ENCODE assay signal across 8 cellular contexts in genomic region chr1:200971955-200972711, GRCh38. TPM values are rescaled to one million over a fixed set of nuclear protein-coding genes. Genes with fewer than 3 reads are reported as not detected.
DNase-seq lines count a peak whose midpoint lies in the region; ATAC-seq lines count a peak whose summit lies in the region.

No MANE protein-coding gene starts in this region.

- H3K27me3 ChIP-seq in MG63: no peaks in the 10 kb centered on the region

- H3K36me3 ChIP-seq in MG63: no peaks in the 10 kb centered on the region

- DNase-seq in Daoy (ENCODE audit: low read depth) (peak; percentile 54), MG63 (peak; percentile 74), T-helper 1 cell (peak in 3 of 5 donors; percentile 37 to 54 (median 45)), astrocyte of the hippocampus (ENCODE audit: low read depth, low spot score) (peak; percentile 77), iPS DF 19.7 (ENCODE audit: low read depth, low spot score) (peak; percentile 12), GF-D8 (lab: John Stamatoyannopoulos, UW) (no peak)
- peak; percentile 38 to 43 for DNase-seq in stimulated activated CD4-positive, alpha-beta T cell treated with anti-CD3 and anti-CD28 coated beads, Interleukin-12 subunit alpha, Interleukin-12 subunit beta, amount 100 ng/mL, for 24 hours (ENCODE audit: low read depth in 2 of 2)

- no peaks in the 10 kb centered on the region for H3K9me3 ChIP-seq in MG63

- no peak overlapping the region for H3K4me3 ChIP-seq in MG63

- ATAC-seq in GM21528 (IDR thresholded peaks at IDR 0.05; ENCODE audit: low FRiP score, unreplicated experiment): no peak

RNA-seq across cellular contexts. Expression of gene KIF21B, which starts 51.4 kb away (rescaled TPM):
- total RNA-seq in Daoy (2014; rRNA removed; shearing (Covaris generic)): 2.6 and 3.4 TPM in 2 replicates
- 0.33 and 0.42 TPM in 2 replicates for total RNA-seq in MG63 (2014; rRNA removed; shearing (Covaris generic); ENCODE audit: low replicate concordance)
